ENCODE assay signal across 26 cellular contexts in genomic region chr14:58821421-58821820, GRCh38.
DNase-seq lines count a peak whose midpoint lies in the region; ATAC-seq, FAIRE-seq and TF ChIP-seq lines count a peak whose summit lies in the region.
"Had no signal": no experiment of that assay in that cellular context is flagged by ENCODE, and none has a peak within 500 bp of the region (broad histone marks: within the 10 kb centered on the region; RNA-seq: fewer than 3 reads in every experiment).

No MANE protein-coding gene starts in this region.

- H3K27me3 Mint-ChIP-seq in WTC11 (ENCODE audit: low read depth) = no peaks in the 10 kb centered on the region

- H3K36me3 Mint-ChIP-seq in WTC11 = no peaks in the 10 kb centered on the region
- H3K36me3 Mint-ChIP-seq: CD8-positive, alpha-beta T cell had no signal

- no peak for DNase-seq in mammary epithelial cell
- DNase-seq in breast epithelium (ENCODE audit: low spot score in 2 of 2) = no peak
- DNase-seq in bronchial epithelial cell (ENCODE audit: low read depth) = peak; percentile 67
- DNase-seq in kidney tubule cell (ENCODE audit: low spot score) = peak; percentile 93
- no peak for DNase-seq in stimulated activated CD4-positive, alpha-beta T cell treated with anti-CD3 and anti-CD28 coated beads, Interleukin-15, amount 100 ng/mL, for 24 hours
- DNase-seq in foreskin melanocyte = no peak
- DNase-seq in WTC11 (ENCODE audit: low spot score) = no peak
- DNase-seq: AML-193; C1 segment of cervical spinal cord; CD8-positive, alpha-beta T cell; DND-41; KBM-7; NCI-H1105; NCI-H146; NCI-H2029; NCI-H2227 treated with DMSO at 0.1 percent for 48 hours; NCI-H510A treated with DMSO at 0.1 percent for 48 hours; NCI-H774; NK-92 treated with Interleukin-12 subunit alpha and Interleukin-12 subunit beta, amount 100 ng/mL, for 24 hours; Right ventricle myocardium superior had no signal

- CTCF ChIA-PET in mammary epithelial cell (lab: Charles Lee; ENCODE audit: low non-redundant PET) = no interaction called here
- CTCF ChIA-PET in WTC11 (lab: Charles Lee) = no interaction called here

- H3K4me1 Mint-ChIP-seq in WTC11 = no peaks in the 10 kb centered on the region

- dilution Hi-C loops in mammary epithelial cell (cut with HindIII; ENCODE audit: low sequenced_read_pairs) = no loop called here

- POLR2A ChIA-PET in WTC11 (lab: Charles Lee) = no interaction called here

- no peak overlapping the region for H3K4me3 Mint-ChIP-seq in WTC11
- H3K4me3 Mint-ChIP-seq: CD8-positive, alpha-beta T cell had no signal

- H3K4me2 ChIP-seq in mammary epithelial cell (ENCODE audit: insufficient read depth, low read depth, low read length) = no peak overlapping the region

- no peaks in the 10 kb centered on the region for H3K9me3 ChIP-seq in mammary epithelial cell (replicated peaks; ENCODE audit: insufficient read depth, low read length)
- H3K9me3 ChIP-seq in breast epithelium = no peaks in the 10 kb centered on the region

- H3K4me1 ChIP-seq in mammary epithelial cell (ENCODE audit: insufficient read depth, low read length) = peaks cover 7% of the 10 kb centered on the region
- H3K4me1 ChIP-seq in breast epithelium = no peaks in the 10 kb centered on the region

- H4K20me1 ChIP-seq in mammary epithelial cell (ENCODE audit: insufficient read depth, low read length) = no peaks in the 10 kb centered on the region

- no peak for ATAC-seq in HG02938 (IDR thresholded peaks at IDR 0.05; ENCODE audit: unreplicated experiment)
- ATAC-seq in WTC11 = no peak
- ATAC-seq: CD8-positive, alpha-beta T cell; GM12878; Panc1 had no signal

- TF ChIP-seq POLR2A in breast epithelium (IDR thresholded peaks at IDR 0.05) = no peak

- H3K4me3 ChIP-seq in mammary epithelial cell (replicated peaks in 1 of 3; ENCODE audit: insufficient read depth in 1 of 3, low read depth in 2 of 3, low read length in 3 of 3) = no peak overlapping the region
- H3K4me3 ChIP-seq in breast epithelium = no peak overlapping the region
- no peak overlapping the region for H3K4me3 ChIP-seq in bronchial epithelial cell (ENCODE audit: low read depth, low read length)
- H3K4me3 ChIP-seq: GM12878 had no signal

- H3K79me2 ChIP-seq in mammary epithelial cell (ENCODE audit: insufficient read depth, low read length) = no peaks in the 10 kb centered on the region

- WGBS in mammary epithelial cell (ENCODE audit: low coverage, missing lambda C conversion rate) = 86% methylated on average over 3 of the region's 3 CpGs

- peaks cover 7% of the 10 kb centered on the region for H3K9me3 Mint-ChIP-seq in WTC11
- H3K9me3 Mint-ChIP-seq: CD8-positive, alpha-beta T cell had no signal

- H3K27ac Mint-ChIP-seq in WTC11 = no peak overlapping the region
- H3K27ac Mint-ChIP-seq: CD8-positive, alpha-beta T cell had no signal

- in situ Hi-C loops in mammary epithelial cell (cut with MboI; ENCODE audit: low sequenced_read_pairs in 2 of 2) = no loop called here

- no TSS peak for BruUV-seq in mammary epithelial cell (replicated peaks; lab: Mats Ljungman, UMichigan)

- H3K9ac ChIP-seq in mammary epithelial cell (ENCODE audit: insufficient read depth, low read length) = no peak overlapping the region

- TF ChIP-seq CTCF in mammary epithelial cell (conservative IDR thresholded peaks at IDR 0.05 in 1 of 2, IDR thresholded peaks at IDR 0.05 in 1 of 2; ENCODE audit: extremely low read depth in 1 of 2, insufficient read depth in 1 of 2, low read depth in 1 of 2, low read length in 2 of 2) = no peak
- TF ChIP-seq CTCF in breast epithelium (IDR thresholded peaks at IDR 0.05) = no peak
- TF ChIP-seq CTCF in bronchial epithelial cell (IDR thresholded peaks at IDR 0.05; ENCODE audit: insufficient read depth, low read length, severe bottlenecking) = no peak
- no peak for TF ChIP-seq CTCF in WTC11 (IDR thresholded peaks at IDR 0.05)

- H3K27ac ChIP-seq in mammary epithelial cell (ENCODE audit: insufficient read depth, low read depth, low read length) (no peak overlapping the region), breast epithelium (no peak overlapping the region)
- H3K27ac ChIP-seq: 22Rv1, HL-60 had no signal

- H2AFZ ChIP-seq in mammary epithelial cell (ENCODE audit: low read depth, low read length) = peak overlapping the region; percentile 37

- H3K27me3 ChIP-seq in mammary epithelial cell (ENCODE audit: insufficient read depth, low read length) = no peaks in the 10 kb centered on the region
- H3K27me3 ChIP-seq in breast epithelium = no peaks in the 10 kb centered on the region
- no peaks in the 10 kb centered on the region for H3K27me3 ChIP-seq in bronchial epithelial cell (ENCODE audit: control insufficient read depth, insufficient read depth, low read length)

- H3K36me3 ChIP-seq in mammary epithelial cell (ENCODE audit: insufficient read depth, low read length) = no peaks in the 10 kb centered on the region
- H3K36me3 ChIP-seq in breast epithelium = no peaks in the 10 kb centered on the region
- H3K36me3 ChIP-seq in bronchial epithelial cell (ENCODE audit: control insufficient read depth, insufficient read depth, low read length) = no peaks in the 10 kb centered on the region

- FAIRE-seq in bronchial epithelial cell (lab: Jason Lieb, UNC) = no peak
- FAIRE-seq: GM12878, H54 had no signal

- intact Hi-C loops in mammary epithelial cell (cut with micrococcal nuclease) (no loop called here), breast epithelium (cut with DNase I; ENCODE audit: low total_unique reads) (no loop called here)

TF ChIP-seq in WTC11, 78 proteins besides CTCF, POLR2A, EP300 and RAD21 (continues in another document):
- no peak for TF ChIP-seq NFYB (CRISPR knock-in tag; conservative IDR thresholded peaks at IDR 0.05; ENCODE audit: low read depth)
- TF ChIP-seq, protein P1, sequence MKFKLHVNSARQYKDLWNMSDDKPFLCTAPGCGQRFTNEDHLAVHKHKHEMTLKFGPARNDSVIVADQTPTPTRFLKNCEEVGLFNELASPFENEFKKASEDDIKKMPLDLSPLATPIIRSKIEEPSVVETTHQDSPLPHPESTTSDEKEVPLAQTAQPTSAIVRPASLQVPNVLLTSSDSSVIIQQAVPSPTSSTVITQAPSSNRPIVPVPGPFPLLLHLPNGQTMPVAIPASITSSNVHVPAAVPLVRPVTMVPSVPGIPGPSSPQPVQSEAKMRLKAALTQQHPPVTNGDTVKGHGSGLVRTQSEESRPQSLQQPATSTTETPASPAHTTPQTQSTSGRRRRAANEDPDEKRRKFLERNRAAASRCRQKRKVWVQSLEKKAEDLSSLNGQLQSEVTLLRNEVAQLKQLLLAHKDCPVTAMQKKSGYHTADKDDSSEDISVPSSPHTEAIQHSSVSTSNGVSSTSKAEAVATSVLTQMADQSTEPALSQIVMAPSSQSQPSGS (CRISPR knock-in tag; IDR thresholded peaks at IDR 0.05; ENCODE audit: borderline replicate concordance, low read depth) = no peak
- TF ChIP-seq OVOL2 (CRISPR knock-in tag; IDR thresholded peaks at IDR 0.05; ENCODE audit: borderline replicate concordance) = no peak
- TF ChIP-seq, protein P2, sequence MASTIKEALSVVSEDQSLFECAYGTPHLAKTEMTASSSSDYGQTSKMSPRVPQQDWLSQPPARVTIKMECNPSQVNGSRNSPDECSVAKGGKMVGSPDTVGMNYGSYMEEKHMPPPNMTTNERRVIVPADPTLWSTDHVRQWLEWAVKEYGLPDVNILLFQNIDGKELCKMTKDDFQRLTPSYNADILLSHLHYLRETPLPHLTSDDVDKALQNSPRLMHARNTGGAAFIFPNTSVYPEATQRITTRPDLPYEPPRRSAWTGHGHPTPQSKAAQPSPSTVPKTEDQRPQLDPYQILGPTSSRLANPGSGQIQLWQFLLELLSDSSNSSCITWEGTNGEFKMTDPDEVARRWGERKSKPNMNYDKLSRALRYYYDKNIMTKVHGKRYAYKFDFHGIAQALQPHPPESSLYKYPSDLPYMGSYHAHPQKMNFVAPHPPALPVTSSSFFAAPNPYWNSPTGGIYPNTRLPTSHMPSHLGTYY (CRISPR knock-in tag; IDR thresholded peaks at IDR 0.05) = no peak
- TF ChIP-seq GTF2I (CRISPR knock-in tag; conservative IDR thresholded peaks at IDR 0.05) = no peak
- no peak for TF ChIP-seq ZNF263 (CRISPR knock-in tag; IDR thresholded peaks at IDR 0.05; ENCODE audit: low read depth)
- TF ChIP-seq SP1 (CRISPR knock-in tag; conservative IDR thresholded peaks at IDR 0.05) = no peak
- TF ChIP-seq, protein P3, sequence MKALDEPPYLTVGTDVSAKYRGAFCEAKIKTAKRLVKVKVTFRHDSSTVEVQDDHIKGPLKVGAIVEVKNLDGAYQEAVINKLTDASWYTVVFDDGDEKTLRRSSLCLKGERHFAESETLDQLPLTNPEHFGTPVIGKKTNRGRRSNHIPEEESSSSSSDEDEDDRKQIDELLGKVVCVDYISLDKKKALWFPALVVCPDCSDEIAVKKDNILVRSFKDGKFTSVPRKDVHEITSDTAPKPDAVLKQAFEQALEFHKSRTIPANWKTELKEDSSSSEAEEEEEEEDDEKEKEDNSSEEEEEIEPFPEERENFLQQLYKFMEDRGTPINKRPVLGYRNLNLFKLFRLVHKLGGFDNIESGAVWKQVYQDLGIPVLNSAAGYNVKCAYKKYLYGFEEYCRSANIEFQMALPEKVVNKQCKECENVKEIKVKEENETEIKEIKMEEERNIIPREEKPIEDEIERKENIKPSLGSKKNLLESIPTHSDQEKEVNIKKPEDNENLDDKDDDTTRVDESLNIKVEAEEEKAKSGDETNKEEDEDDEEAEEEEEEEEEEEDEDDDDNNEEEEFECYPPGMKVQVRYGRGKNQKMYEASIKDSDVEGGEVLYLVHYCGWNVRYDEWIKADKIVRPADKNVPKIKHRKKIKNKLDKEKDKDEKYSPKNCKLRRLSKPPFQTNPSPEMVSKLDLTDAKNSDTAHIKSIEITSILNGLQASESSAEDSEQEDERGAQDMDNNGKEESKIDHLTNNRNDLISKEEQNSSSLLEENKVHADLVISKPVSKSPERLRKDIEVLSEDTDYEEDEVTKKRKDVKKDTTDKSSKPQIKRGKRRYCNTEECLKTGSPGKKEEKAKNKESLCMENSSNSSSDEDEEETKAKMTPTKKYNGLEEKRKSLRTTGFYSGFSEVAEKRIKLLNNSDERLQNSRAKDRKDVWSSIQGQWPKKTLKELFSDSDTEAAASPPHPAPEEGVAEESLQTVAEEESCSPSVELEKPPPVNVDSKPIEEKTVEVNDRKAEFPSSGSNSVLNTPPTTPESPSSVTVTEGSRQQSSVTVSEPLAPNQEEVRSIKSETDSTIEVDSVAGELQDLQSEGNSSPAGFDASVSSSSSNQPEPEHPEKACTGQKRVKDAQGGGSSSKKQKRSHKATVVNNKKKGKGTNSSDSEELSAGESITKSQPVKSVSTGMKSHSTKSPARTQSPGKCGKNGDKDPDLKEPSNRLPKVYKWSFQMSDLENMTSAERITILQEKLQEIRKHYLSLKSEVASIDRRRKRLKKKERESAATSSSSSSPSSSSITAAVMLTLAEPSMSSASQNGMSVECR (CRISPR knock-in tag; IDR thresholded peaks at IDR 0.05; ENCODE audit: borderline replicate concordance) = no peak
- no peak for TF ChIP-seq ELF4 (CRISPR knock-in tag; IDR thresholded peaks at IDR 0.05; ENCODE audit: low read depth)
- TF ChIP-seq NR1H2 (CRISPR knock-in tag; IDR thresholded peaks at IDR 0.05) = no peak
- no peak for TF ChIP-seq PRRX2 (CRISPR knock-in tag; IDR thresholded peaks at IDR 0.05)
- TF ChIP-seq GRHL2 (CRISPR knock-in tag; IDR thresholded peaks at IDR 0.05; ENCODE audit: insufficient replicate concordance, severe bottlenecking) = no peak
- TF ChIP-seq SMAD3 (CRISPR knock-in tag; IDR thresholded peaks at IDR 0.05; ENCODE audit: borderline replicate concordance) = no peak

Comparison
In these comparisons a context has a peak if more than half of its experiments do, and no peak if none do; other contexts are left out.
1. DNase-seq: peak in bronchial epithelial cell (single experiment) and kidney tubule cell (single experiment); none in mammary epithelial cell (single experiment), breast epithelium (0 of 2), stimulated activated CD4-positive, alpha-beta T cell treated with anti-CD3 and anti-CD28 coated beads, Interleukin-15, amount 100 ng/mL, for 24 hours (single experiment), foreskin melanocyte (single experiment) and WTC11 (single experiment).